ENCODE assay signal across 8 cellular contexts in genomic region chr5:173144200-173145176, GRCh38. TPM values are rescaled to one million over a fixed set of nuclear protein-coding genes. Genes with fewer than 3 reads are reported as not detected.
DNase-seq lines count a peak whose midpoint lies in the region; ATAC-seq and TF ChIP-seq lines count a peak whose summit lies in the region.

A gene with protein sequence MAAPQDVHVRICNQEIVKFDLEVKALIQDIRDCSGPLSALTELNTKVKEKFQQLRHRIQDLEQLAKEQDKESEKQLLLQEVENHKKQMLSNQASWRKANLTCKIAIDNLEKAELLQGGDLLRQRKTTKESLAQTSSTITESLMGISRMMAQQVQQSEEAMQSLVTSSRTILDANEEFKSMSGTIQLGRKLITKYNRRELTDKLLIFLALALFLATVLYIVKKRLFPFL (plus strand): TSS chr5:173144531. CDS start chr5:173144546, 15 bp downstream.

- H3K4me3 Mint-ChIP-seq in CD14-positive monocyte = peak within 1 kb of the TSS; percentile 98 to 99

- intact Hi-C loops in CD14-positive monocyte (cut with micrococcal nuclease) = loop anchor here (2.0 to 10.0 kb wide), 2 partner anchors 88 to 160 kb away; partner anchors contain the start of genes ATP6V0E1 (in 2 of the 2) and CREBRF (in 1 of the 2)

- H3K27ac Mint-ChIP-seq in CD14-positive monocyte = peak within 1 kb of the TSS; percentile 92 to 99 (median 96)

- H3K27me3 Mint-ChIP-seq in CD14-positive monocyte (ENCODE audit: low read depth in 3 of 3) = peaks cover 0 to 4% (median 0%) of the 10 kb centered on the region in 3 donors

- H3K9me3 Mint-ChIP-seq in CD14-positive monocyte = peaks cover 0 to 6% (median 1%) of the 10 kb centered on the region in 7 donors

- peaks cover 14 to 23% of the 10 kb centered on the region in 2 donors for H3K36me3 Mint-ChIP-seq in CD14-positive monocyte

- peak; percentile 89 for TF ChIP-seq CTCF in CD14-positive monocyte (IDR thresholded peaks at IDR 0.05)

- peaks cover 4% of the 10 kb centered on the region for H3K4me1 Mint-ChIP-seq in CD14-positive monocyte

- DNase-seq in CD14-positive monocyte (ENCODE audit: low spot score) (peak; percentile 92), NCI-H748 (lab: John Stamatoyannopoulos, UW; ENCODE audit: unreplicated experiment) (peak; percentile 97), dedifferentiated amniotic fluid mesenchymal stem cell (ENCODE audit: extremely low spot score) (peak; percentile 94), left kidney (ENCODE audit: low read depth, low spot score) (peak; percentile 98)
- DNase-seq in activated CD4-positive, alpha-beta T cell treated with anti-CD3 and anti-CD28 coated beads, Interleukin-2, amount 50 U/mL, for 1 hour = peak; percentile 96
- peak; percentile 98 to 99 for DNase-seq in stimulated activated CD4-positive, alpha-beta T cell treated with anti-CD3 and anti-CD28 coated beads, Interleukin-2, amount 100 ng/mL, for 24 hours

- ATAC-seq in GM19372 (IDR thresholded peaks at IDR 0.05; ENCODE audit: low read depth, unreplicated experiment) (peak; percentile 89), HG03558 (IDR thresholded peaks at IDR 0.05; ENCODE audit: extremely low read depth, unreplicated experiment) (peak; percentile 79)

RNA-seq across cellular contexts. Expression of the gene that starts here (rescaled TPM):
- 10 to 100 TPM in 1 of 2 donors, 1 to 10 TPM in 1; 9.2 to 13.6 TPM for polyA plus RNA-seq in CD14-positive monocyte

Comparison
In these comparisons a context has a peak if more than half of its experiments do, and no peak if none do; other contexts are left out.
1. Peak in every context shown above with its lines: DNase-seq and ATAC-seq.